ENCODE assay signal across 19 cellular contexts in genomic region chr15:22889146-22889818, GRCh38.
"Had no signal": no experiment of that assay in that cellular context is flagged by ENCODE, and none has a peak within 500 bp of the region (broad histone marks: within the 10 kb centered on the region; RNA-seq: fewer than 3 reads in every experiment).

No MANE protein-coding gene starts in this region.

- H3K9me3 ChIP-seq: psoas muscle, right atrium auricular region, thyroid gland had no signal

- H3K27me3 Mint-ChIP-seq: activated CD4-positive, alpha-beta memory T cell treated with anti-CD3 and anti-CD28 coated beads for 36 hours; activated naive CD8-positive, alpha-beta T cell treated with anti-CD3 and anti-CD28 coated beads for 36 hours; naive thymus-derived CD4-positive, alpha-beta T cell; stimulated activated naive CD8-positive, alpha-beta T cell treated with anti-CD3 and anti-CD28 coated beads, Interleukin-15, Interleukin-2, amounts not matched to agents 100 ng/mL and 50 ng/mL, for 24 hours had no signal

- H3K27ac ChIP-seq: psoas muscle, thyroid gland had no signal

- H3K4me1 ChIP-seq: right atrium auricular region, thyroid gland had no signal

- ATAC-seq: left cardiac atrium; naive thymus-derived CD4-positive, alpha-beta T cell; psoas muscle had no signal

- DNase-seq: activated CD4-positive, alpha-beta memory T cell treated with anti-CD3 and anti-CD28 coated beads for 36 hours; activated CD4-positive, alpha-beta T cell treated with anti-CD3 and anti-CD28 coated beads for 48 hours; activated naive CD4-positive, alpha-beta T cell treated with Interleukin-2 at 50 U/mL for 16 hours; activated naive CD8-positive, alpha-beta T cell treated with anti-CD3 and anti-CD28 coated beads for 36 hours; activated T-cell treated with anti-CD3 and anti-CD28 coated beads, Interleukin-2, amount 50 U/mL, for 48 hours; amygdala; erythroblast; hypothalamus; left cardiac atrium; mesendoderm; naive thymus-derived CD4-positive, alpha-beta T cell; psoas muscle; stimulated activated CD4-positive, alpha-beta T cell treated with anti-CD3 and anti-CD28 coated beads, Interleukin-4, amount 100 ng/mL, for 4 hours; substantia nigra; SW 1271; thyroid gland had no signal

- H3K4me3 ChIP-seq: psoas muscle, right atrium auricular region, thyroid gland had no signal

- H3K36me3 Mint-ChIP-seq: activated CD4-positive, alpha-beta memory T cell treated with anti-CD3 and anti-CD28 coated beads for 36 hours; activated naive CD8-positive, alpha-beta T cell treated with anti-CD3 and anti-CD28 coated beads for 36 hours; naive thymus-derived CD4-positive, alpha-beta T cell had no signal

- H3K27ac Mint-ChIP-seq: activated CD4-positive, alpha-beta memory T cell treated with anti-CD3 and anti-CD28 coated beads for 36 hours; activated naive CD8-positive, alpha-beta T cell treated with anti-CD3 and anti-CD28 coated beads for 36 hours; naive thymus-derived CD4-positive, alpha-beta T cell; stimulated activated naive CD8-positive, alpha-beta T cell treated with anti-CD3 and anti-CD28 coated beads, Interleukin-15, Interleukin-2, amounts not matched to agents 100 ng/mL and 50 ng/mL, for 24 hours had no signal

- H3K4me1 Mint-ChIP-seq: activated naive CD8-positive, alpha-beta T cell treated with anti-CD3 and anti-CD28 coated beads for 36 hours; naive thymus-derived CD4-positive, alpha-beta T cell; neural crest cell had no signal

- H3K27me3 ChIP-seq: right atrium auricular region, thyroid gland had no signal

- H3K9me3 Mint-ChIP-seq: activated CD4-positive, alpha-beta memory T cell treated with anti-CD3 and anti-CD28 coated beads for 36 hours; activated naive CD8-positive, alpha-beta T cell treated with anti-CD3 and anti-CD28 coated beads for 36 hours; naive thymus-derived CD4-positive, alpha-beta T cell; neural crest cell; stimulated activated naive CD8-positive, alpha-beta T cell treated with anti-CD3 and anti-CD28 coated beads, Interleukin-15, Interleukin-2, amounts not matched to agents 100 ng/mL and 50 ng/mL, for 24 hours had no signal

- H3K4me3 Mint-ChIP-seq: activated CD4-positive, alpha-beta memory T cell treated with anti-CD3 and anti-CD28 coated beads for 36 hours; activated naive CD8-positive, alpha-beta T cell treated with anti-CD3 and anti-CD28 coated beads for 36 hours; naive thymus-derived CD4-positive, alpha-beta T cell; neural crest cell; stimulated activated naive CD8-positive, alpha-beta T cell treated with anti-CD3 and anti-CD28 coated beads, Interleukin-15, Interleukin-2, amounts not matched to agents 100 ng/mL and 50 ng/mL, for 24 hours had no signal
